Comparison of ENCODE assay signal across 10 cellular contexts in the genomic region with DNA sequence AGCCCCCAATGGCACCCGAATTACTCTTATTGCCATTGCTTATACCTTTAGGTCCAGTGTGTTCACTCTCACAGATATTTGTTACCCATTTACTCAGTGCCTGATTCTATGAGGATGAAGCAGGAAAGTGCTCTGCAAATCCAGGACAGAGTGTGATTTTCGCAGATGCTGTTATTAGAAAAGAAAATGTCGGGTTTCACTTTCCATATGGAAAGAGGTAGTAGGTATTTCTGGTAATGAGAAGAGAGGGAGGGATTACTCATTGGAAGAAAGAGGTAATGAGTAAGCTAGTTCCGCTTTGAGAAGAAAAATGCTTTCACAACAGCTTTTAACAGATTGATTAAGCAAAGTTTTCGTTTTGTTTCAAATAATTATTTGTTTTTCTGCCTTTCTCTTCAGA.
DNase-seq lines count a peak whose midpoint lies in the region; ATAC-seq, FAIRE-seq and TF ChIP-seq lines count a peak whose summit lies in the region.
"Had no signal": no experiment of that assay in that cellular context is flagged by ENCODE, and none has a peak within 500 bp of the region (broad histone marks: within the 10 kb centered on the region; RNA-seq: fewer than 3 reads in every experiment).

No MANE protein-coding gene starts in this region.

- H3K4me1 Mint-ChIP-seq in activated T-helper 17 cell treated with anti-CD3 and anti-CD28 coated beads, Interleukin-2, amount 50 U/mL, for 72 hours: peaks cover 43% of the 10 kb centered on the region
- no peaks in the 10 kb centered on the region for H3K4me1 Mint-ChIP-seq in nephron progenitor cell

- ATAC-seq in GM19467 (IDR thresholded peaks at IDR 0.05; ENCODE audit: unreplicated experiment) (peak; percentile 82), HG03159 (IDR thresholded peaks at IDR 0.05; ENCODE audit: unreplicated experiment) (peak; percentile 84)
- peak; percentile 39 for ATAC-seq in activated T-helper 17 cell treated with anti-CD3 and anti-CD28 coated beads, Interleukin-2, amount 50 U/mL, for 72 hours (replicated peaks)

- TF ChIP-seq POLR2A in GM12892 (IDR thresholded peaks at IDR 0.05; ENCODE audit: low read depth, low read length): no peak

- H3K4me3 Mint-ChIP-seq in activated T-helper 17 cell treated with anti-CD3 and anti-CD28 coated beads, Interleukin-2, amount 50 U/mL, for 72 hours: peak overlapping the region; percentile 70
- no peak overlapping the region for H3K4me3 Mint-ChIP-seq in nephron progenitor cell

- no peak overlapping the region for H3K4me3 ChIP-seq in BE2C (ENCODE audit: low read depth, low read length)
- H3K4me3 ChIP-seq: prostate gland had no signal

- FAIRE-seq in GM12892 (lab: Jason Lieb, UNC): peak; percentile 85

- H3K27me3 ChIP-seq in BE2C: no peaks in the 10 kb centered on the region

- DNase-seq in GM12892 (ENCODE audit: insufficient read length): peak; percentile 28
- DNase-seq in DMS53 (lab: John Stamatoyannopoulos, UW): no peak
- DNase-seq in stimulated activated CD4-positive, alpha-beta T cell treated with anti-CD3 and anti-CD28 coated beads, Interleukin-2, amount 100 ng/mL, for 24 hours: no peak
- DNase-seq in nephron progenitor cell: no peak
- no peak for DNase-seq in BE2C
- DNase-seq: GDM1 had no signal

- no peaks in the 10 kb centered on the region for H3K27me3 Mint-ChIP-seq in activated T-helper 17 cell treated with anti-CD3 and anti-CD28 coated beads, Interleukin-2, amount 50 U/mL, for 72 hours
- H3K27me3 Mint-ChIP-seq in nephron progenitor cell (ENCODE audit: low read depth, poor library complexity): no peaks in the 10 kb centered on the region

- no peaks in the 10 kb centered on the region for H3K36me3 Mint-ChIP-seq in activated T-helper 17 cell treated with anti-CD3 and anti-CD28 coated beads, Interleukin-2, amount 50 U/mL, for 72 hours (ENCODE audit: low read depth)
- no peaks in the 10 kb centered on the region for H3K36me3 Mint-ChIP-seq in nephron progenitor cell (ENCODE audit: low read depth)

- no peaks in the 10 kb centered on the region for H3K9me3 ChIP-seq in BE2C
- H3K9me3 ChIP-seq: prostate gland had no signal

- no peaks in the 10 kb centered on the region for H3K4me1 ChIP-seq in BE2C
- H3K4me1 ChIP-seq: prostate gland had no signal

- no peaks in the 10 kb centered on the region for H3K36me3 ChIP-seq in BE2C
- H3K36me3 ChIP-seq: prostate gland had no signal

- H3K27ac Mint-ChIP-seq in activated T-helper 17 cell treated with anti-CD3 and anti-CD28 coated beads, Interleukin-2, amount 50 U/mL, for 72 hours: peak overlapping the region; percentile 79
- H3K27ac Mint-ChIP-seq in nephron progenitor cell: no peak overlapping the region

- H3K9me3 Mint-ChIP-seq in activated T-helper 17 cell treated with anti-CD3 and anti-CD28 coated beads, Interleukin-2, amount 50 U/mL, for 72 hours: no peaks in the 10 kb centered on the region
- H3K9me3 Mint-ChIP-seq in nephron progenitor cell: peaks cover 7% of the 10 kb centered on the region

- TF ChIP-seq CTCF in nephron progenitor cell (IDR thresholded peaks at IDR 0.05): no peak
- TF ChIP-seq CTCF in BE2C (IDR thresholded peaks at IDR 0.05; ENCODE audit: low read depth, low read length): no peak
